In genomic region chr1:212456166-212456528, GRCh38 we compare ENCODE assay signal across 9 cellular contexts. TPM values are rescaled to one million over a fixed set of nuclear protein-coding genes. Genes with fewer than 3 reads are reported as not detected.
DNase-seq lines count a peak whose midpoint lies in the region; ATAC-seq and TF ChIP-seq lines count a peak whose summit lies in the region.
"Had no signal": no experiment of that assay in that cellular context is flagged by ENCODE, and none has a peak within 500 bp of the region (broad histone marks: within the 10 kb centered on the region; RNA-seq: fewer than 3 reads in every experiment).

No MANE protein-coding gene starts in this region.

- no peaks in the 10 kb centered on the region for H3K9me3 Mint-ChIP-seq in stimulated activated effector memory CD8-positive, alpha-beta T cell treated with anti-CD3 and anti-CD28 coated beads, Interleukin-12 subunit alpha, Interleukin-12 subunit beta, amount 100 ng/mL, for 72 hours

- H3K4me3 Mint-ChIP-seq in stimulated activated effector memory CD8-positive, alpha-beta T cell treated with anti-CD3 and anti-CD28 coated beads, Interleukin-12 subunit alpha, Interleukin-12 subunit beta, amount 100 ng/mL, for 72 hours = no peak overlapping the region

- H3K9me3 ChIP-seq in fibroblast of lung (ENCODE audit: control insufficient read depth, insufficient read depth, low read depth, low read length) = no peaks in the 10 kb centered on the region
- H3K9me3 ChIP-seq in osteoblast (ENCODE audit: low read depth, low read length) = peaks cover 5% of the 10 kb centered on the region
- no peaks in the 10 kb centered on the region for H3K9me3 ChIP-seq in body of pancreas

- H4K20me1 ChIP-seq in fibroblast of lung (ENCODE audit: control insufficient read depth, extremely low read depth, insufficient read depth, low read length) (no peaks in the 10 kb centered on the region), osteoblast (ENCODE audit: insufficient read depth, low read length) (no peaks in the 10 kb centered on the region)

- H3K4me2 ChIP-seq in fibroblast of lung (ENCODE audit: extremely low read depth, insufficient read depth, low read length) = no peak overlapping the region
- H3K4me2 ChIP-seq in osteoblast (ENCODE audit: insufficient read depth, low read length) = peak overlapping the region; percentile 71

- H3K79me2 ChIP-seq in fibroblast of lung (ENCODE audit: control insufficient read depth, insufficient read depth, low read length) (no peaks in the 10 kb centered on the region), osteoblast (ENCODE audit: insufficient read depth, low read length) (no peaks in the 10 kb centered on the region)

- H3K27ac ChIP-seq in fibroblast of lung (ENCODE audit: insufficient read depth, low read length) = no peak overlapping the region
- peak overlapping the region; percentile 47 for H3K27ac ChIP-seq in osteoblast (ENCODE audit: low read depth, low read length)
- no peak overlapping the region for H3K27ac ChIP-seq in body of pancreas

- H2AFZ ChIP-seq in fibroblast of lung (ENCODE audit: low read length) (peak overlapping the region; percentile 60), osteoblast (ENCODE audit: low read length) (peak overlapping the region; percentile 63)

- intact Hi-C loops in body of pancreas (cut with DNase I) = loop anchor here (5.0 kb wide), 1 partner anchor 384 kb away; no protein-coding TSS in a partner anchor

- ATAC-seq in stimulated activated effector memory CD8-positive, alpha-beta T cell treated with anti-CD3 and anti-CD28 coated beads, Interleukin-12 subunit alpha, Interleukin-12 subunit beta, amount 100 ng/mL, for 72 hours = no peak
- ATAC-seq in GM21786 (IDR thresholded peaks at IDR 0.05; ENCODE audit: unreplicated experiment) (no peak), body of pancreas (no peak)

- H3K27me3 ChIP-seq in fibroblast of lung (ENCODE audit: control insufficient read depth, insufficient read depth, low read length) (no peaks in the 10 kb centered on the region), osteoblast (ENCODE audit: insufficient read depth, low read length) (no peaks in the 10 kb centered on the region), body of pancreas (no peaks in the 10 kb centered on the region)

- TF ChIP-seq CTCF in fibroblast of lung (conservative IDR thresholded peaks at IDR 0.05 in 1 of 2, IDR thresholded peaks at IDR 0.05 in 1 of 2; ENCODE audit: low read depth in 1 of 2, low read length in 2 of 2) (no peak), osteoblast (IDR thresholded peaks at IDR 0.05; ENCODE audit: extremely low read depth, low read depth, low read length) (no peak), body of pancreas (IDR thresholded peaks at IDR 0.05) (no peak)

- peak; percentile 57 for DNase-seq in D341Med (ENCODE audit: low spot score)
- DNase-seq in NCI-H69 (lab: John Stamatoyannopoulos, UW) = peak; percentile 77
- DNase-seq in fibroblast of lung (ENCODE audit: low read depth in 2 of 2) = no peak
- DNase-seq in osteoblast (ENCODE audit: insufficient read length, low spot score, missing footprints) = peak; percentile 88
- DNase-seq in stimulated activated effector memory CD8-positive, alpha-beta T cell treated with anti-CD3 and anti-CD28 coated beads, Interleukin-12 subunit alpha, Interleukin-12 subunit beta, amount 100 ng/mL, for 72 hours (ENCODE audit: low spot score in 2 of 2) = no peak
- no peak for DNase-seq in occipital lobe (lab: John Stamatoyannopoulos, UW)
- no peak for DNase-seq in body of pancreas
- DNase-seq: NCI-H226 had no signal

- no peak overlapping the region for H3K27ac Mint-ChIP-seq in stimulated activated effector memory CD8-positive, alpha-beta T cell treated with anti-CD3 and anti-CD28 coated beads, Interleukin-12 subunit alpha, Interleukin-12 subunit beta, amount 100 ng/mL, for 72 hours

- H3K4me1 ChIP-seq in fibroblast of lung (ENCODE audit: control insufficient read depth, extremely low read depth, insufficient read depth, low read length) = peaks cover 5% of the 10 kb centered on the region
- H3K4me1 ChIP-seq in osteoblast (ENCODE audit: insufficient read depth, low read length) = peaks cover 16% of the 10 kb centered on the region
- peaks cover 7% of the 10 kb centered on the region for H3K4me1 ChIP-seq in body of pancreas

- TF ChIP-seq POLR2A in body of pancreas (IDR thresholded peaks at IDR 0.05) = no peak

- H3K36me3 Mint-ChIP-seq in stimulated activated effector memory CD8-positive, alpha-beta T cell treated with anti-CD3 and anti-CD28 coated beads, Interleukin-12 subunit alpha, Interleukin-12 subunit beta, amount 100 ng/mL, for 72 hours = peaks cover 5% of the 10 kb centered on the region

- H3K4me1 Mint-ChIP-seq in stimulated activated effector memory CD8-positive, alpha-beta T cell treated with anti-CD3 and anti-CD28 coated beads, Interleukin-12 subunit alpha, Interleukin-12 subunit beta, amount 100 ng/mL, for 72 hours = peaks cover 9% of the 10 kb centered on the region

- no peak overlapping the region for H3K9ac ChIP-seq in fibroblast of lung (ENCODE audit: insufficient read depth, low read length)

- peak overlapping the region in 1 of 4 experiments; percentile 25 for H3K4me3 ChIP-seq in fibroblast of lung (replicated peaks in 1 of 4; ENCODE audit: control extremely low read depth in 1 of 4, insufficient read depth in 1 of 4, low read depth in 3 of 4, low read length in 4 of 4)
- peak overlapping the region; percentile 53 for H3K4me3 ChIP-seq in osteoblast (ENCODE audit: insufficient read depth, low read length)
- no peak overlapping the region for H3K4me3 ChIP-seq in body of pancreas

- H3K36me3 ChIP-seq in fibroblast of lung (ENCODE audit: control insufficient read depth, insufficient read depth, low read length) = no peaks in the 10 kb centered on the region
- no peaks in the 10 kb centered on the region for H3K36me3 ChIP-seq in osteoblast (ENCODE audit: insufficient read depth, low read length)
- no peaks in the 10 kb centered on the region for H3K36me3 ChIP-seq in body of pancreas (replicated peaks in 1 of 2; ENCODE audit: insufficient read depth in 1 of 2, low read depth in 2 of 2)

- 26 to 36% methylated on average over 5 to 6 of the region's 6 CpGs for WGBS in body of pancreas, 2 donors

RNA-seq across cellular contexts. Expression of gene NENF, which starts 23.4 kb away (rescaled TPM):
- total RNA-seq in fibroblast of lung (58.1 and 65.5 TPM in 2 replicates), osteoblast (33.7 and 35.4 TPM in 2 replicates), occipital lobe (14.8 TPM), body of pancreas (10 to 100 TPM; 85.4 to 89.7 TPM)
- polyA plus RNA-seq in fibroblast of lung = 33.3 and 39.5 TPM in 2 replicates
- polyA plus RNA-seq in fibroblast of lung (2012) = 76.3 and 99.6 TPM in 2 replicates
- polyA minus RNA-seq in fibroblast of lung (ENCODE audit: low replicate concordance) = 23.9 and 29.3 TPM in 2 replicates

RNA-seq across cellular contexts. Expression of gene PACC1, which starts 41.5 kb away (rescaled TPM):
- total RNA-seq in fibroblast of lung (9.0 and 16.0 TPM in 2 replicates), osteoblast (6.5 and 7.1 TPM in 2 replicates), occipital lobe (25.4 TPM), body of pancreas (1 to 10 TPM in 1 of 2 donors, not detected in 1; 4.2 TPM)
- polyA plus RNA-seq in fibroblast of lung = 5.7 and 8.4 TPM in 2 replicates
- polyA plus RNA-seq in fibroblast of lung (2012) = 3.9 and 6.1 TPM in 2 replicates
- polyA minus RNA-seq in fibroblast of lung (ENCODE audit: low replicate concordance) = 12.9 and 19.2 TPM in 2 replicates

Comparison
In these comparisons a context has a peak if more than half of its experiments do, and no peak if none do; other contexts are left out.
1. DNase-seq: peak in D341Med (single experiment), NCI-H69 (single experiment) and osteoblast (single experiment); none in fibroblast of lung (0 of 2), stimulated activated effector memory CD8-positive, alpha-beta T cell treated with anti-CD3 and anti-CD28 coated beads, Interleukin-12 subunit alpha, Interleukin-12 subunit beta, amount 100 ng/mL, for 72 hours (0 of 2), occipital lobe (single experiment) and body of pancreas (0 of 4).